17 cellular contexts compared by ENCODE assay signal in the genomic region with DNA sequence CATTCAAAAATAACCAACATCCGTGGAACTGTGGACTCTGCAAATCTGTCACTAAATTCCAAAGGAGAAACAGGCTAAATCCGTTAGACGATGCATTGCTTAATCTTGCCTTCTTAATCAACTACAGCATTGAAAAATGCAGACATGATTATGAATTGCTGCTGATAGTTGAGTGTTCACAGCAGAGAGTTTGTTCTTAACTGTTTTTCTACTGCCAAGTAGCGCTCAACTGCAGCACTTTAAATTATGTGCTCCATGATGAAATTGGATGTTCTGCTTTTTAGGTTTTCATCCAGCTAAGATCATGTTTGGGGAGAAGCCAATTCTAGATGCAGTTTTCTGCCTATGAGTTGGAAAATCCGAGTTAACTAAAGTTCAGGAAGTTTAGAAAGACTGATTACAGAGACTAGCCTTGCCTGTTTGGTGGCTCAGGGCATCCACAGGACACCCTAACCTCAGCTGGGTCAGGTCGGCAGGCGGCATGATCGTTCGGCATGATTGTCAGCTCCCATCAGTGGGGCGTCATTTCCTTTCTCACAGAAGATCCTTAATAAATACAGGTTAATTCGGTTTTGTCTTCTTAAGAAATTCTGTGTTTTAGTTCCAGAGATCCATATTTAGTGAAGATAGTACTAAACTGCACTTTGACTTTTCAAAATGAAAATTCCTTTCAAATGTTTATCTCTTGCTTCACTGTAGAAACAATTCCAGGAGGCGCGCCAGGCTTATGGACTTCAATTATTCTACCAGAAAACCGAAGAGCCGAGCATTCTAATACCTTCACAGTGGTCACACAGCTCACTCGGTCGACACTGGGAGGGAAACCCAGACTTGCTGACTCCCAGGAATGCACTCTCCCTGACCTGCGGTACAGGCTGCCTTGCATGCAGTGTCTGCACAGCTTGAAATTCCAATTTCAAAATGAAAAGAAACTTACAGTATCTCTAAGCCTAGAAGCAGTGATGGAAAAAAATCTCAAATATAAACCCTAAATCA.
DNase-seq lines count a peak whose midpoint lies in the region; ATAC-seq and TF ChIP-seq lines count a peak whose summit lies in the region.
"Had no signal": no experiment of that assay in that cellular context is flagged by ENCODE, and none has a peak within 500 bp of the region (broad histone marks: within the 10 kb centered on the region; RNA-seq: fewer than 3 reads in every experiment).

No MANE protein-coding gene starts in this region.

- WGBS in gastroesophageal sphincter (ENCODE audit: low coverage in 1 of 2), 2 donors = 15 to 22% methylated on average over 10 to 18 of the region's 18 CpGs

- TF ChIP-seq EP300 in gastroesophageal sphincter (IDR thresholded peaks at IDR 0.05) = no peak

- H3K27me3 ChIP-seq in gastroesophageal sphincter = peaks cover 7% of the 10 kb centered on the region

- ATAC-seq in gastroesophageal sphincter (peak; percentile 60), HG03378 (IDR thresholded peaks at IDR 0.05; ENCODE audit: unreplicated experiment) (no peak), HG03095 (IDR thresholded peaks at IDR 0.05; ENCODE audit: unreplicated experiment) (no peak), SK-N-SH treated with all-trans-retinoic acid at 6 μM for 48 hours (no peak)
- ATAC-seq: activated T-cell treated with anti-CD3 and anti-CD28 coated beads, Interleukin-2, amount 50 U/mL, for 72 hours; natural killer cell; Panc1; T-helper 17 cell had no signal

- peaks cover 0 to 8% (median 4%) of the 10 kb centered on the region in 3 donors for H3K4me1 ChIP-seq in gastroesophageal sphincter

- peak overlapping the region in 2 of 4 donors; percentile 25 to 50 for H3K27ac ChIP-seq in gastroesophageal sphincter

- H3K4me3 ChIP-seq in WI38 (ENCODE audit: low read depth, low read length) (peak overlapping the region; percentile 7; the same call in 1 of the 2 replicates), gastroesophageal sphincter (peak overlapping the region in 1 of 2 donors; percentile 19)

- no peaks in the 10 kb centered on the region for H3K36me3 ChIP-seq in gastroesophageal sphincter

- TF ChIP-seq POLR2A in gastroesophageal sphincter (IDR thresholded peaks at IDR 0.05) = no peak

- TF ChIP-seq CTCF in WI38 (IDR thresholded peaks at IDR 0.05; ENCODE audit: low read depth, low read length) = no peak
- TF ChIP-seq CTCF in gastroesophageal sphincter (IDR thresholded peaks at IDR 0.05) = no peak
- no peak for TF ChIP-seq CTCF in GM10248 (IDR thresholded peaks at IDR 0.05; ENCODE audit: control extremely low read depth, extremely low read depth, low read depth, missing control alignments)

- CTCF ChIA-PET in GM10248 (lab: Yijun Ruan, JAX) = interaction anchor here (1.9 kb wide), 1 partner anchor 10 kb away, joined by 4 read pairs; no protein-coding TSS in a partner anchor

- POLR2A ChIA-PET in GM10248 (lab: Yijun Ruan, JAX) = no interaction called here

- H3K9me3 ChIP-seq in gastroesophageal sphincter = peaks cover 0 to 4% (median 0%) of the 10 kb centered on the region in 3 donors

- peak; percentile 42 for DNase-seq in AG08396 (ENCODE audit: low spot score)
- peak; percentile 9 for DNase-seq in renal cortical epithelial cell (ENCODE audit: low read depth)
- no peak for DNase-seq in GM10248 (ENCODE audit: extremely low spot score)
- DNase-seq: activated CD4-positive, alpha-beta T cell treated with anti-CD3 and anti-CD28 coated beads for 4 hours; activated T-cell treated with anti-CD3 and anti-CD28 coated beads, Interleukin-2, amount 50 U/mL, for 72 hours; amniotic stem cell; DMS153; natural killer cell; NCI-H1436 treated with DMSO at 0.1 percent for 48 hours; NCI-H524 treated with DMSO at 0.1 percent for 48 hours; T-helper 17 cell had no signal

TF ChIP-seq in SK-N-SH treated with all-trans-retinoic acid at 6 μM for 48 hours, 23 proteins besides CTCF, POLR2A, EP300 and RAD21:
- TF ChIP-seq ZFP3 (CRISPR knock-in tag; IDR thresholded peaks at IDR 0.05) = no peak
- TF ChIP-seq PPARA (CRISPR knock-in tag; IDR thresholded peaks at IDR 0.05; ENCODE audit: borderline replicate concordance) = no peak
- no peak for TF ChIP-seq ESRRG (CRISPR knock-in tag; IDR thresholded peaks at IDR 0.05)
- TF ChIP-seq ZFP30 (CRISPR knock-in tag; IDR thresholded peaks at IDR 0.05) = no peak
- no peak for TF ChIP-seq ZNF70 (CRISPR knock-in tag; IDR thresholded peaks at IDR 0.05)
- TF ChIP-seq, protein P1, sequence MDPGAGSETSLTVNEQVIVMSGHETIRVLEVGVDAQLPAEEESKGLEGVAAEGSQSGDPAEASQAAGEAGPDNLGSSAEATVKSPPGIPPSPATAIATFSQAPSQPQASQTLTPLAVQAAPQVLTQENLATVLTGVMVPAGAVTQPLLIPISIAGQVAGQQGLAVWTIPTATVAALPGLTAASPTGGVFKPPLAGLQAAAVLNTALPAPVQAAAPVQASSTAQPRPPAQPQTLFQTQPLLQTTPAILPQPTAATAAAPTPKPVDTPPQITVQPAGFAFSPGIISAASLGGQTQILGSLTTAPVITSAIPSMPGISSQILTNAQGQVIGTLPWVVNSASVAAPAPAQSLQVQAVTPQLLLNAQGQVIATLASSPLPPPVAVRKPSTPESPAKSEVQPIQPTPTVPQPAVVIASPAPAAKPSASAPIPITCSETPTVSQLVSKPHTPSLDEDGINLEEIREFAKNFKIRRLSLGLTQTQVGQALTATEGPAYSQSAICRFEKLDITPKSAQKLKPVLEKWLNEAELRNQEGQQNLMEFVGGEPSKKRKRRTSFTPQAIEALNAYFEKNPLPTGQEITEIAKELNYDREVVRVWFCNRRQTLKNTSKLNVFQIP (CRISPR knock-in tag; IDR thresholded peaks at IDR 0.05; ENCODE audit: borderline replicate concordance, low read depth) = no peak
- no peak for TF ChIP-seq OSR1 (CRISPR knock-in tag; IDR thresholded peaks at IDR 0.05)
TF ChIP-seq in SK-N-SH treated with all-trans-retinoic acid at 6 μM for 48 hours: peak in this region for 0.
